In genomic region chr16:1354815-1355214, GRCh38 we compare ENCODE assay signal across 13 cellular contexts. TPM values are rescaled to one million over a fixed set of nuclear protein-coding genes. Genes with fewer than 3 reads are reported as not detected.
DNase-seq lines count a peak whose midpoint lies in the region; ATAC-seq and TF ChIP-seq lines count a peak whose summit lies in the region.
"Had no signal": no experiment of that assay in that cellular context is flagged by ENCODE, and none has a peak within 500 bp of the region (broad histone marks: within the 10 kb centered on the region; RNA-seq: fewer than 3 reads in every experiment).

No MANE protein-coding gene starts in this region.

- H3K27ac Mint-ChIP-seq in MCF 10A (ENCODE audit: low read depth, unreplicated experiment) (peak overlapping the region; percentile 59), type B pancreatic cell (no peak overlapping the region)
- H3K27ac Mint-ChIP-seq in activated T-helper 17 cell treated with anti-CD3 and anti-CD28 coated beads, Interleukin-2, amount 50 U/mL, for 72 hours, result peak overlapping the region; percentile 25
- H3K27ac Mint-ChIP-seq: H9 had no signal

- in situ Hi-C loops in mammary epithelial cell (cut with MboI; ENCODE audit: low sequenced_read_pairs in 2 of 2) (no loop called here), G401 (cut with HindIII; ENCODE audit: low sequenced_read_pairs) (no loop called here)

- H3K36me3 Mint-ChIP-seq in MCF 10A (ENCODE audit: insufficient read depth, unreplicated experiment), result peaks cover 25% of the 10 kb centered on the region
- H3K36me3 Mint-ChIP-seq in activated T-helper 17 cell treated with anti-CD3 and anti-CD28 coated beads, Interleukin-2, amount 50 U/mL, for 72 hours (ENCODE audit: low read depth), result peaks cover 25% of the 10 kb centered on the region
- no peaks in the 10 kb centered on the region for H3K36me3 Mint-ChIP-seq in type B pancreatic cell

- H3K4me3 ChIP-seq in mammary epithelial cell (replicated peaks in 1 of 3; ENCODE audit: insufficient read depth in 1 of 3, low read depth in 2 of 3, low read length in 3 of 3) (no peak overlapping the region), mesenchymal stem cell (ENCODE audit: insufficient read depth in 1 of 2, low read depth in 1 of 2, low read length in 2 of 2) (no peak overlapping the region)

- H3K9me3 Mint-ChIP-seq in MCF 10A (ENCODE audit: unreplicated experiment), result no peaks in the 10 kb centered on the region
- no peaks in the 10 kb centered on the region for H3K9me3 Mint-ChIP-seq in activated T-helper 17 cell treated with anti-CD3 and anti-CD28 coated beads, Interleukin-2, amount 50 U/mL, for 72 hours
- no peaks in the 10 kb centered on the region for H3K9me3 Mint-ChIP-seq in type B pancreatic cell
- H3K9me3 Mint-ChIP-seq: H9 had no signal

- no peak overlapping the region for H2BK5ac ChIP-seq in mesenchymal stem cell (ENCODE audit: low read depth, low read length, poor library complexity, severe bottlenecking)

- WGBS in mammary epithelial cell (ENCODE audit: low coverage, missing lambda C conversion rate), result 85% methylated on average over 7 of the region's 39 CpGs
- WGBS in mesenchymal stem cell, result 96% methylated on average over 39 of the region's 39 CpGs

- no peak overlapping the region for H3K9ac ChIP-seq in mammary epithelial cell (ENCODE audit: insufficient read depth, low read length)
- no peak overlapping the region for H3K9ac ChIP-seq in mesenchymal stem cell (ENCODE audit: low read length)

- no peak overlapping the region for H4K8ac ChIP-seq in mesenchymal stem cell (ENCODE audit: low read length)

- peaks cover 45% of the 10 kb centered on the region for H3K79me1 ChIP-seq in mesenchymal stem cell (replicated peaks; ENCODE audit: low read length, poor library complexity, severe bottlenecking)

- no peak overlapping the region for H2BK15ac ChIP-seq in mesenchymal stem cell (ENCODE audit: low read depth, poor library complexity, severe bottlenecking)

- H3K4me1 Mint-ChIP-seq in MCF 10A (ENCODE audit: insufficient read depth, unreplicated experiment) (peaks cover 36% of the 10 kb centered on the region), type B pancreatic cell (ENCODE audit: unreplicated experiment) (peaks cover 12% of the 10 kb centered on the region)
- H3K4me1 Mint-ChIP-seq in activated T-helper 17 cell treated with anti-CD3 and anti-CD28 coated beads, Interleukin-2, amount 50 U/mL, for 72 hours, result peaks cover 15% of the 10 kb centered on the region

- H3K36me3 ChIP-seq in mammary epithelial cell (ENCODE audit: insufficient read depth, low read length) (no peaks in the 10 kb centered on the region), mesenchymal stem cell (ENCODE audit: control insufficient read depth in 1 of 2, insufficient read depth in 2 of 2, low read depth in 1 of 2, low read length in 2 of 2) (peaks cover 9 to 53% of the 10 kb centered on the region in 2 experiments)

- POLR2A ChIA-PET in MCF 10A (lab: Yijun Ruan, JAX), result no interaction called here

- H3K79me2 ChIP-seq in mammary epithelial cell (ENCODE audit: insufficient read depth, low read length), result peaks cover 90% of the 10 kb centered on the region

- ATAC-seq in activated T-helper 17 cell treated with anti-CD3 and anti-CD28 coated beads, Interleukin-2, amount 50 U/mL, for 72 hours (replicated peaks), result no peak

- H3K27ac ChIP-seq in mammary epithelial cell (ENCODE audit: insufficient read depth, low read depth, low read length) (no peak overlapping the region), mesenchymal stem cell (ENCODE audit: low read length, poor library complexity, severe bottlenecking) (no peak overlapping the region)

- no peaks in the 10 kb centered on the region for H4K20me1 ChIP-seq in mammary epithelial cell (ENCODE audit: insufficient read depth, low read length)

- H3K23ac ChIP-seq in mesenchymal stem cell (ENCODE audit: low read length in 2 of 2), result no peak overlapping the region

- no peak overlapping the region for H3K4ac ChIP-seq in mesenchymal stem cell (ENCODE audit: low read depth in 1 of 2, low read length in 2 of 2)

- CTCF ChIA-PET in MCF 10A (lab: Yijun Ruan, JAX), result no interaction called here
- CTCF ChIA-PET in mammary epithelial cell (lab: Charles Lee; ENCODE audit: low non-redundant PET), result no interaction called here

- DNase-seq in MCF 10A (ENCODE audit: unreplicated experiment) (no peak), mammary epithelial cell (no peak), mesenchymal stem cell (no peak), type B pancreatic cell (ENCODE audit: extremely low spot score, unreplicated experiment) (no peak), G401 (ENCODE audit: low spot score) (no peak)
- DNase-seq in activated CD4-positive, alpha-beta T cell treated with anti-CD3 and anti-CD28 coated beads for 4 hours, result no peak
- DNase-seq: H9, NCI-H1105 treated with DMSO at 0.1 percent for 48 hours, NCI-H187, NCI-H69, Right ventricle myocardium superior had no signal

- no peak overlapping the region for H2AFZ ChIP-seq in mammary epithelial cell (ENCODE audit: low read depth, low read length)
- no peak overlapping the region for H2AFZ ChIP-seq in mesenchymal stem cell (ENCODE audit: low read depth, low read length)

- H3K27me3 Mint-ChIP-seq in MCF 10A (ENCODE audit: insufficient read depth, unreplicated experiment) (no peaks in the 10 kb centered on the region), type B pancreatic cell (no peaks in the 10 kb centered on the region)
- no peaks in the 10 kb centered on the region for H3K27me3 Mint-ChIP-seq in activated T-helper 17 cell treated with anti-CD3 and anti-CD28 coated beads, Interleukin-2, amount 50 U/mL, for 72 hours

- H3K4me1 ChIP-seq in mammary epithelial cell (ENCODE audit: insufficient read depth, low read length) (peaks cover 14% of the 10 kb centered on the region), mesenchymal stem cell (ENCODE audit: control insufficient read depth, insufficient read depth, low read depth, low read length) (peaks cover 38% of the 10 kb centered on the region)

- H2AK5ac ChIP-seq in mesenchymal stem cell (ENCODE audit: low read length, severe bottlenecking), result no peak overlapping the region

- H3K9me3 ChIP-seq in mammary epithelial cell (replicated peaks; ENCODE audit: insufficient read depth, low read length), result no peaks in the 10 kb centered on the region
- H3K9me3 ChIP-seq in mesenchymal stem cell (ENCODE audit: control insufficient read depth, low read length), result no peaks in the 10 kb centered on the region

- H3K4me2 ChIP-seq in mammary epithelial cell (ENCODE audit: insufficient read depth, low read depth, low read length), result no peak overlapping the region
- H3K4me2 ChIP-seq in mesenchymal stem cell (ENCODE audit: low read length, poor library complexity, severe bottlenecking), result no peak overlapping the region

- no peak overlapping the region for H2BK120ac ChIP-seq in mesenchymal stem cell (ENCODE audit: low read depth, low read length)

- no peak overlapping the region for H3K14ac ChIP-seq in mesenchymal stem cell (ENCODE audit: low read length in 2 of 2)

- H2BK12ac ChIP-seq in mesenchymal stem cell (ENCODE audit: low read length in 2 of 2), result no peak overlapping the region

- BruUV-seq in MCF 10A (replicated peaks; lab: Mats Ljungman, UMichigan) (no TSS peak), mammary epithelial cell (replicated peaks; lab: Mats Ljungman, UMichigan) (no TSS peak)

- no peak overlapping the region for H3K4me3 Mint-ChIP-seq in MCF 10A (ENCODE audit: unreplicated experiment)
- H3K4me3 Mint-ChIP-seq in activated T-helper 17 cell treated with anti-CD3 and anti-CD28 coated beads, Interleukin-2, amount 50 U/mL, for 72 hours, result no peak overlapping the region
- H3K4me3 Mint-ChIP-seq in type B pancreatic cell, result no peak overlapping the region
- H3K4me3 Mint-ChIP-seq: CD14-positive monocyte had no signal

- intact Hi-C loops in MCF 10A (cut with micrococcal nuclease) (no loop called here), mammary epithelial cell (cut with micrococcal nuclease) (no loop called here)

- dilution Hi-C loops in mammary epithelial cell (cut with HindIII; ENCODE audit: low sequenced_read_pairs), result no loop called here

- H3K18ac ChIP-seq in mesenchymal stem cell (ENCODE audit: low read depth in 1 of 2, low read length in 2 of 2), result no peak overlapping the region

- TF ChIP-seq CTCF in MCF 10A (IDR thresholded peaks at IDR 0.05; ENCODE audit: unreplicated experiment) (no peak), mammary epithelial cell (conservative IDR thresholded peaks at IDR 0.05 in 1 of 2, IDR thresholded peaks at IDR 0.05 in 1 of 2; ENCODE audit: extremely low read depth in 1 of 2, insufficient read depth in 1 of 2, low read depth in 1 of 2, low read length in 2 of 2) (no peak), type B pancreatic cell (conservative IDR thresholded peaks at IDR 0.05) (no peak)

- peak overlapping the region; percentile 18 for H4K91ac ChIP-seq in mesenchymal stem cell (ENCODE audit: low read length)

- H3K27me3 ChIP-seq in mammary epithelial cell (ENCODE audit: insufficient read depth, low read length) (no peaks in the 10 kb centered on the region), mesenchymal stem cell (ENCODE audit: control insufficient read depth in 1 of 2, insufficient read depth in 1 of 2, low read length in 2 of 2) (no peaks in the 10 kb centered on the region)

RNA-seq across cellular contexts. Expression of gene GNPTG, which starts 3.1 kb away (rescaled TPM):
- total RNA-seq in MCF 10A (2022) (37.6 and 41.6 TPM in 2 replicates), mammary epithelial cell (10 to 100 TPM; 33.3 to 34.8 TPM), type B pancreatic cell (ENCODE audit: low replicate concordance) (55.6 and 68.5 TPM in 2 replicates)
- 37.2 TPM for polyA plus RNA-seq in mammary epithelial cell
- polyA minus RNA-seq in mammary epithelial cell, result 16.2 TPM
- 10 to 100 TPM; 22.6 to 24.4 TPM for total RNA-seq in activated T-helper 17 cell treated with anti-CD3 and anti-CD28 coated beads, Interleukin-2, amount 50 U/mL, for 72 hours
- 46.5 TPM for polyA plus RNA-seq in mesenchymal stem cell (2013, experiment 1 of 2)
- polyA plus RNA-seq in mesenchymal stem cell (2013, experiment 2 of 2), result 45.8 TPM
- 48.6 and 51.1 TPM in 2 replicates for total RNA-seq in G401 (2014; rRNA removed; shearing (Covaris generic))

RNA-seq across cellular contexts. Expression of gene TSR3, which starts 3.1 kb away (rescaled TPM):
- total RNA-seq in MCF 10A (2022) (49.6 and 58.2 TPM in 2 replicates), mammary epithelial cell (10 to 100 TPM; 43.8 to 62.1 TPM), type B pancreatic cell (ENCODE audit: low replicate concordance) (53.1 and 54.0 TPM in 2 replicates)
- 54.6 TPM for polyA plus RNA-seq in mammary epithelial cell
- polyA minus RNA-seq in mammary epithelial cell, result 28.6 TPM
- total RNA-seq in activated T-helper 17 cell treated with anti-CD3 and anti-CD28 coated beads, Interleukin-2, amount 50 U/mL, for 72 hours, result 10 to 100 TPM; 36.7 to 64.2 TPM
- polyA plus RNA-seq in mesenchymal stem cell (2013, experiment 1 of 2), result 43.6 TPM
- 42.3 TPM for polyA plus RNA-seq in mesenchymal stem cell (2013, experiment 2 of 2)
- 88.1 and 96.8 TPM in 2 replicates for total RNA-seq in G401 (2014; rRNA removed; shearing (Covaris generic))

RNA-seq across cellular contexts. Expression of gene BAIAP3, which starts 21.4 kb away (rescaled TPM):
- 0.49 and 0.75 TPM in 2 replicates for total RNA-seq in MCF 10A (2022)
- total RNA-seq in mammary epithelial cell, result 1 to 10 TPM; 1.0 to 1.3 TPM
- polyA plus RNA-seq in mammary epithelial cell, result 0.11 TPM
- 0.78 TPM for polyA minus RNA-seq in mammary epithelial cell
- total RNA-seq in activated T-helper 17 cell treated with anti-CD3 and anti-CD28 coated beads, Interleukin-2, amount 50 U/mL, for 72 hours, result 1 to 10 TPM in 1 of 2 donors, under 1 TPM in 1; 0.71 to 2.2 TPM
- polyA plus RNA-seq in mesenchymal stem cell (2013, experiment 1 of 2), result 3.2 TPM
- polyA plus RNA-seq in mesenchymal stem cell (2013, experiment 2 of 2), result 3.6 TPM
- 5.0 and 6.9 TPM in 2 replicates for total RNA-seq in type B pancreatic cell (ENCODE audit: low replicate concordance)
- total RNA-seq in G401 (2014; rRNA removed; shearing (Covaris generic)), result 0.25 and 2.0 TPM in 2 replicates
- polyA plus RNA-seq: CD14-positive monocyte had no signal

RNA-seq across cellular contexts. Expression of gene UBE2I, which starts 45.4 kb away (rescaled TPM):
- total RNA-seq in MCF 10A (2022) (163 and 172 TPM in 2 replicates), mammary epithelial cell (100 to 1,000 TPM in 1 of 2 donors, 10 to 100 TPM in 1; 42.7 to 157 TPM), type B pancreatic cell (ENCODE audit: low replicate concordance) (157 and 170 TPM in 2 replicates)
- 91.3 TPM for polyA plus RNA-seq in mammary epithelial cell
- 104 TPM for polyA minus RNA-seq in mammary epithelial cell
- 100 to 1,000 TPM; 204 to 206 TPM for total RNA-seq in activated T-helper 17 cell treated with anti-CD3 and anti-CD28 coated beads, Interleukin-2, amount 50 U/mL, for 72 hours
- polyA plus RNA-seq in mesenchymal stem cell (2013, experiment 1 of 2), result 146 TPM
- 147 TPM for polyA plus RNA-seq in mesenchymal stem cell (2013, experiment 2 of 2)
- 120 and 144 TPM in 2 replicates for total RNA-seq in G401 (2014; rRNA removed; shearing (Covaris generic))

RNA-seq across cellular contexts. Expression of gene UNKL, which starts 59.7 kb away (rescaled TPM):
- total RNA-seq in MCF 10A (2022) (12.3 and 13.4 TPM in 2 replicates), mammary epithelial cell (10 to 100 TPM in 1 of 2 donors, 1 to 10 TPM in 1; 7.0 to 10.3 TPM), type B pancreatic cell (ENCODE audit: low replicate concordance) (20.3 and 26.1 TPM in 2 replicates)
- polyA plus RNA-seq in mammary epithelial cell, result 11.2 TPM
- 1.3 TPM for polyA minus RNA-seq in mammary epithelial cell
- 10 to 100 TPM; 36.4 to 76.4 TPM for total RNA-seq in activated T-helper 17 cell treated with anti-CD3 and anti-CD28 coated beads, Interleukin-2, amount 50 U/mL, for 72 hours
- polyA plus RNA-seq in mesenchymal stem cell (2013, experiment 1 of 2), result 7.4 TPM
- 7.0 TPM for polyA plus RNA-seq in mesenchymal stem cell (2013, experiment 2 of 2)
- total RNA-seq in G401 (2014; rRNA removed; shearing (Covaris generic)), result 8.2 and 11.1 TPM in 2 replicates
